Comparison of ENCODE assay signal across 5 cellular contexts in the genomic region with DNA sequence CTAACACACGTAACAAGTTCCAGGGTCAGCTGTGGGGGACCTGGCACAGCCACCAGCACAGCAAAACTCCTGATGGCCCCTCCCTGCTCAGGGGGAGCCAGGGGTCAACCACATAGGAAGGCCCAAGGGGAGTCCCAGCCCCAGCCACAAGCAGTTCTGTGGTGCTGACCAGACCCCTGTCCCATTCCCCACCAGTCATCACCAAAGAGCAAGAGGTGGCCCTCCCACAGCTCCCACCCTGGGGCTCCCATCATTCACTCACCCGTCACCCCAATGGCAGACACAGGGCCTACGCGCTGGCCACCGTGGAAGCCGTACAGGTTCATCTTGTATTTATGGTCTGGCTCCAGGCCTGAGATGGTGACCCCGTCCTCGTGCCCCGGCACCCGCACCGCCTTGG. TPM values are rescaled to one million over a fixed set of nuclear protein-coding genes. Genes with fewer than 3 reads are reported as not detected.
"Had no signal": no experiment of that assay in that cellular context is flagged by ENCODE, and none has a peak within 500 bp of the region (broad histone marks: within the 10 kb centered on the region; RNA-seq: fewer than 3 reads in every experiment).

No MANE protein-coding gene starts in this region.

RNA-seq across cellular contexts. Expression of a gene that starts 11.5 kb away (rescaled TPM):
- total RNA-seq: LHCN-M2, NCI-H460, OCI-LY7, RPMI7951, SJSA1 had no signal
